1 cellular context compared by ENCODE assay signal in the genomic region with DNA sequence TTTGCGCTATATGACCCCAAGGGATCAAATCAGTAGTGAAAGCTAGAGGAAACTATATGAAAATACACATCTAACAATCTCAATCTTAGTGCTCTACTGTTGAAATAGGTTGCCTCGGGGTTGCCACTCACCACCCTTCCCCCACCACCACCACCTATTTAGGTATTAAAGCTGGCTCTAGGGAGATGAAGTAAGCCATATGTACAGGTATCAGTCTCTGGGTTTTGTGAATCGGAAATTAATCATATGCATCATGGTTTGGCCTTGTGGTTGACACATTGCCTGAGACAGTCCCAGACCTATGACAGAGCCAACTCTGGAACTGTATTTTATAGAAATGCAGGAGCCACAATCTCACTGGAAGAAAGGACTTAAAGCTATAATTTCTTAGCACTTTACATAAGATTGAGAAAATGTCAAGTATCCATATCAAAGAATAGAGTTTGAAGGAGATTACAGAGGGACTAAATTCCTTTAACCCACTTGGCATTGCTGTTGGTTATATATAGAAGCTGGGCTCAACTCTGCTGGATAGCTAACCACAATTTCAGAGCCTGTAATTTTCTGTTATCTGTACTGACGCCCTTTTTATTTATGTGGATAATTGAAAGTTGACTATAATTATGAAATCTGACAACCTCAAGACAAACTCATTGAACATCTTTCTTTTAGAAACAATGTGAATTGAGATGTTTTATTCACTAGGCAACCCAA.
TF ChIP-seq lines count a peak whose summit lies in the region.

No MANE protein-coding gene starts in this region.

TF ChIP-seq in GM12878, 131 proteins besides CTCF, POLR2A, EP300 and RAD21 (continued from another document):
- peak; percentile 11; the same call in 1 of the 2 replicates for TF ChIP-seq GATAD2B (conservative IDR thresholded peaks at IDR 0.05; ENCODE audit: low read depth)
- TF ChIP-seq, protein P1, sequence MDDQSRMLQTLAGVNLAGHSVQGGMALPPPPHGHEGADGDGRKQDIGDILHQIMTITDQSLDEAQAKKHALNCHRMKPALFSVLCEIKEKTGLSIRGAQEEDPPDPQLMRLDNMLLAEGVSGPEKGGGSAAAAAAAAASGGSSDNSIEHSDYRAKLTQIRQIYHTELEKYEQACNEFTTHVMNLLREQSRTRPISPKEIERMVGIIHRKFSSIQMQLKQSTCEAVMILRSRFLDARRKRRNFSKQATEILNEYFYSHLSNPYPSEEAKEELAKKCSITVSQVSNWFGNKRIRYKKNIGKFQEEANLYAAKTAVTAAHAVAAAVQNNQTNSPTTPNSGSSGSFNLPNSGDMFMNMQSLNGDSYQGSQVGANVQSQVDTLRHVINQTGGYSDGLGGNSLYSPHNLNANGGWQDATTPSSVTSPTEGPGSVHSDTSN (IDR thresholded peaks at IDR 0.05; ENCODE audit: insufficient replicate concordance, low read depth, low read length): peak; percentile 39
- TF ChIP-seq, protein P2, sequence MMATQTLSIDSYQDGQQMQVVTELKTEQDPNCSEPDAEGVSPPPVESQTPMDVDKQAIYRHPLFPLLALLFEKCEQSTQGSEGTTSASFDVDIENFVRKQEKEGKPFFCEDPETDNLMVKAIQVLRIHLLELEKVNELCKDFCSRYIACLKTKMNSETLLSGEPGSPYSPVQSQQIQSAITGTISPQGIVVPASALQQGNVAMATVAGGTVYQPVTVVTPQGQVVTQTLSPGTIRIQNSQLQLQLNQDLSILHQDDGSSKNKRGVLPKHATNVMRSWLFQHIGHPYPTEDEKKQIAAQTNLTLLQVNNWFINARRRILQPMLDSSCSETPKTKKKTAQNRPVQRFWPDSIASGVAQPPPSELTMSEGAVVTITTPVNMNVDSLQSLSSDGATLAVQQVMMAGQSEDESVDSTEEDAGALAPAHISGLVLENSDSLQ (IDR thresholded peaks at IDR 0.05): peak; percentile 49
- TF ChIP-seq NR2F1 (conservative IDR thresholded peaks at IDR 0.05): peak; percentile 33
- no peak for TF ChIP-seq SIX5 (IDR thresholded peaks at IDR 0.05; ENCODE audit: low read depth, low read length, severe bottlenecking)
- TF ChIP-seq JUNB (IDR thresholded peaks at IDR 0.05): peak; percentile 36; the same call in 1 of the 2 replicates
- TF ChIP-seq EED (IDR thresholded peaks at IDR 0.05; ENCODE audit: low read depth): 0 out of 2 replicates have a peak, but pooled peaks have one; percentile 34
- TF ChIP-seq, protein P3, sequence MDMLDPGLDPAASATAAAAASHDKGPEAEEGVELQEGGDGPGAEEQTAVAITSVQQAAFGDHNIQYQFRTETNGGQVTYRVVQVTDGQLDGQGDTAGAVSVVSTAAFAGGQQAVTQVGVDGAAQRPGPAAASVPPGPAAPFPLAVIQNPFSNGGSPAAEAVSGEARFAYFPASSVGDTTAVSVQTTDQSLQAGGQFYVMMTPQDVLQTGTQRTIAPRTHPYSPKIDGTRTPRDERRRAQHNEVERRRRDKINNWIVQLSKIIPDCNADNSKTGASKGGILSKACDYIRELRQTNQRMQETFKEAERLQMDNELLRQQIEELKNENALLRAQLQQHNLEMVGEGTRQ (IDR thresholded peaks at IDR 0.05; ENCODE audit: borderline replicate concordance, low read depth, low read length): no peak
- peak; percentile 9; the same call in 1 of the 2 replicates for TF ChIP-seq ATF7 (IDR thresholded peaks at IDR 0.05; ENCODE audit: low read depth)
- TF ChIP-seq MEF2B (IDR thresholded peaks at IDR 0.05; ENCODE audit: partially characterized antibody, poor library complexity, severe bottlenecking): peak; percentile 56
- TF ChIP-seq CREM (IDR thresholded peaks at IDR 0.05; ENCODE audit: low read depth): peak; percentile 31; the same call in 1 of the 2 replicates
- TF ChIP-seq SUPT20H (IDR thresholded peaks at IDR 0.05; ENCODE audit: borderline replicate concordance, control insufficient read depth, low read depth, low read length): no peak
- 0 out of 2 replicates have a peak, but pooled peaks have one; percentile 9 for TF ChIP-seq TCF7 (IDR thresholded peaks at IDR 0.05; ENCODE audit: borderline replicate concordance)
- TF ChIP-seq SMARCA5 (IDR thresholded peaks at IDR 0.05): peak; percentile 48; the same call in 1 of the 2 replicates
- TF ChIP-seq FOXK2 (IDR thresholded peaks at IDR 0.05): no peak
- TF ChIP-seq POU2F2 (IDR thresholded peaks at IDR 0.05; ENCODE audit: borderline replicate concordance, low read depth, low read length): peak; percentile 21; the same call in 1 of the 3 replicates
